8 cellular contexts compared by ENCODE assay signal in the genomic region with DNA sequence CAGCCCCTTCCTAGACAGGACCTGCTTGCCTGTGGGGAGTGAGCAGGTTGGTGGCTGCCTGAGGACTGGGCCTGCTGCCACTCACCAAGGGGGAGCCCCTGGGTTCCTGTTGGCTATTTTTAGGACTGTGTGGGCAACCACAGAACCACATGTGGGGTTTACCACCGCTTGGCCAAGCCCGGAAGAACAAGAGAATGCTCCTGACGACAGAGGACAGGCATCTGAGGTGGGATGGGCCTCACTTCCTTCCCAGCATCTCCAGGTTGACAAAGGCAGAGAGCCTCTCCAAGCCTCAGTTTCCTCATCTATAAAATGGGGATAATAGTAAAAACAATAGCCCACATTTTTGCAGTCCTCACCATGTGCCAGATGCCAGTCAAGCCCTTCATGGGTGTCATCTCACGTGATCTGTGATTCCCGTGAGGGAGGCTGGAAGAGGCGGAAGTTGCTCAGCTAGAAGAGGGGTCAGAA. TPM values are rescaled to one million over a fixed set of nuclear protein-coding genes. Genes with fewer than 3 reads are reported as not detected.
DNase-seq lines count a peak whose midpoint lies in the region; ATAC-seq and TF ChIP-seq lines count a peak whose summit lies in the region.

No MANE protein-coding gene starts in this region.

- no peak for TF ChIP-seq POLR2A in body of pancreas (IDR thresholded peaks at IDR 0.05)

- H3K4me3 Mint-ChIP-seq in activated CD8-positive, alpha-beta memory T cell treated with anti-CD3 and anti-CD28 coated beads, Interleukin-2, amount 10 ng/mL, durations not matched to agents 7 days and 5 days = no peak overlapping the region

- H3K4me1 ChIP-seq in psoas muscle (no peaks in the 10 kb centered on the region), body of pancreas (no peaks in the 10 kb centered on the region)

- peaks cover 11% of the 10 kb centered on the region for H3K36me3 Mint-ChIP-seq in activated CD8-positive, alpha-beta memory T cell treated with anti-CD3 and anti-CD28 coated beads, Interleukin-2, amount 10 ng/mL, durations not matched to agents 7 days and 5 days

- H3K9me3 ChIP-seq in psoas muscle = no peaks in the 10 kb centered on the region
- H3K9me3 ChIP-seq in body of pancreas = peaks cover 0 to 9% (median 0%) of the 10 kb centered on the region in 3 donors

- DNase-seq in GM06990 (ENCODE audit: extremely low read depth, insufficient read length) = peak; percentile 82
- DNase-seq in activated CD8-positive, alpha-beta memory T cell treated with anti-CD3 and anti-CD28 coated beads, Interleukin-2, amount 10 ng/mL, durations not matched to agents 7 days and 5 days = peak; percentile 90
- peak; percentile 32 to 47 for DNase-seq in stimulated activated CD4-positive, alpha-beta T cell treated with anti-CD3 and anti-CD28 coated beads, Interleukin-15, amount 100 ng/mL, for 48 hours (ENCODE audit: low read depth in 2 of 2)
- no peak for DNase-seq in psoas muscle
- no peak for DNase-seq in body of pancreas
- DNase-seq in omental fat pad (ENCODE audit: low spot score) = no peak

- WGBS in psoas muscle, 3 donors = 73 to 78% (median 74%) methylated on average over 6 of the region's 6 CpGs
- whole genome bisulfite sequencing in body of pancreas, 2 donors = 83 to 86% methylated on average over 6 of the region's 6 CpGs

- H3K27me3 Mint-ChIP-seq in activated CD8-positive, alpha-beta memory T cell treated with anti-CD3 and anti-CD28 coated beads, Interleukin-2, amount 10 ng/mL, durations not matched to agents 7 days and 5 days = peaks cover 29% of the 10 kb centered on the region

- no peaks in the 10 kb centered on the region for H3K36me3 ChIP-seq in GM06990 (ENCODE audit: control insufficient read depth, insufficient read depth, low read length)
- no peaks in the 10 kb centered on the region for H3K36me3 ChIP-seq in psoas muscle (ENCODE audit: insufficient read depth in 1 of 2, low read depth in 1 of 2)
- H3K36me3 ChIP-seq in body of pancreas (replicated peaks in 1 of 2; ENCODE audit: insufficient read depth in 1 of 2, low read depth in 2 of 2) = no peaks in the 10 kb centered on the region

- no peak for TF ChIP-seq CTCF in GM06990 (IDR thresholded peaks at IDR 0.05; ENCODE audit: insufficient read depth, low read length, poor library complexity, severe bottlenecking)
- TF ChIP-seq CTCF in psoas muscle (IDR thresholded peaks at IDR 0.05) = no peak
- no peak for TF ChIP-seq CTCF in body of pancreas (IDR thresholded peaks at IDR 0.05)
- no peak for TF ChIP-seq CTCF in omental fat pad (IDR thresholded peaks at IDR 0.05)

- intact Hi-C loops in psoas muscle (cut with DNase I) = no loop called here
- intact Hi-C loops in body of pancreas (cut with DNase I) = no loop called here

- ATAC-seq in GM21390 (IDR thresholded peaks at IDR 0.05; ENCODE audit: unreplicated experiment) = peak; percentile 86
- peak; percentile 45 for ATAC-seq in HG03575 (IDR thresholded peaks at IDR 0.05; ENCODE audit: extremely low read depth, insufficient number of reproducible peaks, low FRiP score, unreplicated experiment)
- ATAC-seq in activated CD8-positive, alpha-beta memory T cell treated with anti-CD3 and anti-CD28 coated beads, Interleukin-2, amount 10 ng/mL, durations not matched to agents 7 days and 5 days = peak; percentile 74
- ATAC-seq in psoas muscle = no peak
- no peak for ATAC-seq in body of pancreas
- ATAC-seq in omental fat pad (ENCODE audit: low FRiP score) = no peak

- H3K4me3 ChIP-seq in GM06990 (replicated peaks; ENCODE audit: low read depth, low read length) (no peak overlapping the region), psoas muscle (no peak overlapping the region), body of pancreas (no peak overlapping the region)

- H3K27me3 ChIP-seq in GM06990 (replicated peaks; ENCODE audit: control insufficient read depth, insufficient read depth, low read length) (peaks cover 1% of the 10 kb centered on the region; the same call in 1 of the 2 replicates), psoas muscle (ENCODE audit: insufficient read depth in 3 of 3, low read length in 2 of 3) (no peaks in the 10 kb centered on the region), body of pancreas (no peaks in the 10 kb centered on the region)

- H3K4me1 Mint-ChIP-seq in activated CD8-positive, alpha-beta memory T cell treated with anti-CD3 and anti-CD28 coated beads, Interleukin-2, amount 10 ng/mL, durations not matched to agents 7 days and 5 days = peaks cover 51% of the 10 kb centered on the region

- H3K27ac ChIP-seq in psoas muscle (no peak overlapping the region), body of pancreas (no peak overlapping the region)

- CTCF ChIA-PET in activated CD8-positive, alpha-beta memory T cell treated with anti-CD3 and anti-CD28 coated beads, Interleukin-2, amount 10 ng/mL, durations not matched to agents 7 days and 5 days (lab: Charles Lee) = interaction anchor here (1.1 kb wide), 1 partner anchor 95 kb away, joined by 3 read pairs; no protein-coding TSS in a partner anchor

- H3K27ac Mint-ChIP-seq in activated CD8-positive, alpha-beta memory T cell treated with anti-CD3 and anti-CD28 coated beads, Interleukin-2, amount 10 ng/mL, durations not matched to agents 7 days and 5 days = peak overlapping the region; percentile 68

- peaks cover 7% of the 10 kb centered on the region for H3K9me3 Mint-ChIP-seq in activated CD8-positive, alpha-beta memory T cell treated with anti-CD3 and anti-CD28 coated beads, Interleukin-2, amount 10 ng/mL, durations not matched to agents 7 days and 5 days (ENCODE audit: low read depth)

RNA-seq across cellular contexts. Expression of a gene that starts 43.6 kb away (rescaled TPM):
- 1 to 10 TPM in 1 of 2 experiments, under 1 TPM in 1; 0.32 to 4.7 TPM for total RNA-seq in activated CD8-positive, alpha-beta memory T cell treated with anti-CD3 and anti-CD28 coated beads, Interleukin-2, amount 10 ng/mL, durations not matched to agents 7 days and 5 days
- total RNA-seq in psoas muscle = 10 to 100 TPM; 14.7 to 32.9 (median 21.4) TPM
- polyA plus RNA-seq in psoas muscle = 10 to 100 TPM; 16.2 to 27.9 (median 16.7) TPM
- 10 to 100 TPM in 1 of 2 donors, 1 to 10 TPM in 1; 9.1 to 17.8 TPM for total RNA-seq in body of pancreas
- 100 to 1,000 TPM in 1 of 4 donors, 10 to 100 TPM in 3; 18.7 to 222 (median 68.7) TPM for total RNA-seq in omental fat pad

Comparison
In these comparisons a context has a peak if more than half of its experiments do, and no peak if none do; other contexts are left out.
1. DNase-seq: peak in GM06990 (single experiment), activated CD8-positive, alpha-beta memory T cell treated with anti-CD3 and anti-CD28 coated beads, Interleukin-2, amount 10 ng/mL, durations not matched to agents 7 days and 5 days (single experiment) and stimulated activated CD4-positive, alpha-beta T cell treated with anti-CD3 and anti-CD28 coated beads, Interleukin-15, amount 100 ng/mL, for 48 hours (2 of 2); none in psoas muscle (0 of 2), body of pancreas (0 of 4) and omental fat pad (single experiment).
2. ATAC-seq: peak in GM21390 (single experiment), HG03575 (single experiment) and activated CD8-positive, alpha-beta memory T cell treated with anti-CD3 and anti-CD28 coated beads, Interleukin-2, amount 10 ng/mL, durations not matched to agents 7 days and 5 days (single experiment); none in psoas muscle (0 of 4), body of pancreas (single experiment) and omental fat pad (single experiment).